Comparison of ENCODE assay signal across 22 cellular contexts in genomic region chr12:31951008-31951407, GRCh38. TPM values are rescaled to one million over a fixed set of nuclear protein-coding genes. Genes with fewer than 3 reads are reported as not detected.
DNase-seq lines count a peak whose midpoint lies in the region; ATAC-seq, FAIRE-seq and TF ChIP-seq lines count a peak whose summit lies in the region.
"Had no signal": no experiment of that assay in that cellular context is flagged by ENCODE, and none has a peak within 500 bp of the region (broad histone marks: within the 10 kb centered on the region; RNA-seq: fewer than 3 reads in every experiment).

No MANE protein-coding gene starts in this region.

- 1% methylated on average over 4 of the region's 4 CpGs for WGBS in GM12878 (ENCODE audit: insufficient coverage, insufficient replicate concordance, low lambda C conversion rate, missing lambda C conversion rate)

- BruUV-seq in GM12878 (replicated peaks; lab: Mats Ljungman, UMichigan), result no TSS peak

- H3K9me3 ChIP-seq in GM12878 (replicated peaks; ENCODE audit: control insufficient read depth, insufficient read depth, low read length), result peaks cover 5% of the 10 kb centered on the region; the same call in 2 of the 3 replicates
- H3K9me3 ChIP-seq: body of pancreas, SJSA1, suprapubic skin had no signal

- no peak for TF ChIP-seq EP300 in GM12878 (IDR thresholded peaks at IDR 0.05; ENCODE audit: borderline replicate concordance in 1 of 2, control insufficient read depth in 1 of 2, low read depth in 2 of 2, low read length in 2 of 2)

- no peak for DNase-seq in activated T-cell treated with anti-CD3 and anti-CD28 coated beads, Interleukin-2, amount 50 U/mL, for 4 hours
- DNase-seq in activated T-cell treated with anti-CD3 and anti-CD28 coated beads, Interleukin-2, amount 50 U/mL, for 1 hour, result no peak
- no peak for DNase-seq in GM12878 (ENCODE audit: low read depth, low spot score)
- no peak for DNase-seq in stimulated activated naive CD8-positive, alpha-beta T cell treated with anti-CD3 and anti-CD28 coated beads, Interleukin-15, Interleukin-2, amounts not matched to agents 100 U/mL and 50 U/mL, for 24 hours
- no peak for DNase-seq in NCI-H1092 (lab: John Stamatoyannopoulos, UW)
- DNase-seq in posterior cingulate gyrus, result no peak
- DNase-seq: activated CD4-positive, alpha-beta T cell treated with anti-CD3 and anti-CD28 coated beads, Interleukin-2, amount 50 U/mL, for 48 hours; body of pancreas; cerebellar nuclear complex; Kasumi-1; kidney glomerular epithelial cell; lower lobe of right lung; NCI-H187 treated with DMSO at 0.1 percent for 48 hours; NCI-H526 had no signal

- H3K4me3 Mint-ChIP-seq in activated T-cell treated with anti-CD3 and anti-CD28 coated beads, Interleukin-2, amount 50 U/mL, for 4 hours, result no peak overlapping the region
- H3K4me3 Mint-ChIP-seq in IgD-negative memory B cell, result peak overlapping the region in 3 of 4 donors; percentile 5 to 88 (median 74)

- no peaks in the 10 kb centered on the region for H3K27me3 ChIP-seq in GM12878 (replicated peaks in 1 of 2; ENCODE audit: control insufficient read depth in 2 of 2, insufficient read depth in 2 of 2, low read length in 1 of 2)
- H3K27me3 ChIP-seq: BLaER1, body of pancreas, SJSA1, suprapubic skin had no signal

- H4K20me1 ChIP-seq in GM12878 (ENCODE audit: control insufficient read depth, insufficient read depth), result no peaks in the 10 kb centered on the region
- H4K20me1 ChIP-seq: BLaER1 had no signal

- FAIRE-seq in GM12878 (lab: Jason Lieb, UNC), result no peak
- FAIRE-seq: D721Med, urothelium cell line had no signal

- in situ Hi-C loops in GM12878 (cut with MboI), result no loop called here

- peak overlapping the region in 1 of 3 donors; percentile 14 for H3K27ac Mint-ChIP-seq in IgD-negative memory B cell

- peak; percentile 32 to 57 for ATAC-seq in activated T-cell treated with anti-CD3 and anti-CD28 coated beads, Interleukin-2, amount 50 U/mL, for 4 hours
- ATAC-seq in GM12878 (no peak), HG03439 (IDR thresholded peaks at IDR 0.05; ENCODE audit: unreplicated experiment) (no peak)
- ATAC-seq in stimulated activated naive CD8-positive, alpha-beta T cell treated with anti-CD3 and anti-CD28 coated beads, Interleukin-15, Interleukin-2, amounts not matched to agents 100 U/mL and 50 U/mL, for 24 hours, result peak; percentile 50
- ATAC-seq: body of pancreas, HCT116, lower lobe of right lung had no signal

- no peaks in the 10 kb centered on the region for H3K36me3 ChIP-seq in GM12878 (ENCODE audit: control insufficient read depth in 2 of 2, insufficient read depth in 2 of 2, low read length in 1 of 2)
- H3K36me3 ChIP-seq: BLaER1, lower lobe of right lung, SJSA1, suprapubic skin had no signal

- no peak for TF ChIP-seq POLR2A in GM12878 (IDR thresholded peaks at IDR 0.05; ENCODE audit: low read depth, low read length)

- peaks cover 43% of the 10 kb centered on the region for H3K4me1 Mint-ChIP-seq in activated T-cell treated with anti-CD3 and anti-CD28 coated beads, Interleukin-2, amount 50 U/mL, for 4 hours (ENCODE audit: low read depth)
- H3K4me1 Mint-ChIP-seq in IgD-negative memory B cell, result peaks cover 40 to 42% (median 41%) of the 10 kb centered on the region in 3 donors

- SMC1A ChIA-PET in GM12878 (lab: Charles Lee; ENCODE audit: uncharacterized antibody, unreplicated experiment), result interaction anchor here (0.5 to 2.0 kb wide), 8 partner anchors 10 to 548 kb away, joined by 3 to 4 read pairs (median 3); no protein-coding TSS in a partner anchor

- no peak for TF ChIP-seq CTCF in GM12878 (IDR thresholded peaks at IDR 0.05 in 2 of 3, conservative IDR thresholded peaks at IDR 0.05 in 1 of 3; ENCODE audit: control insufficient read depth in 2 of 3, extremely low read depth in 1 of 3, insufficient read depth in 1 of 3, low read depth in 3 of 3, low read length in 3 of 3)

- peaks cover 26% of the 10 kb centered on the region for H3K9me3 Mint-ChIP-seq in activated T-cell treated with anti-CD3 and anti-CD28 coated beads, Interleukin-2, amount 50 U/mL, for 4 hours
- H3K9me3 Mint-ChIP-seq in IgD-negative memory B cell, result peaks cover 4 to 17% (median 10%) of the 10 kb centered on the region in 3 donors

- no peaks in the 10 kb centered on the region for H3K27me3 Mint-ChIP-seq in activated T-cell treated with anti-CD3 and anti-CD28 coated beads, Interleukin-2, amount 50 U/mL, for 4 hours (ENCODE audit: low read depth)
- H3K27me3 Mint-ChIP-seq in IgD-negative memory B cell, result no peaks in the 10 kb centered on the region

- no peak overlapping the region for H3K4me3 ChIP-seq in GM12878
- H3K4me3 ChIP-seq: BLaER1, body of pancreas, lower lobe of right lung, SJSA1, suprapubic skin had no signal

- H3K27ac ChIP-seq in GM12878 (ENCODE audit: control insufficient read depth, insufficient read depth), result no peak overlapping the region
- H3K27ac ChIP-seq: BLaER1, body of pancreas, lower lobe of right lung, SJSA1, suprapubic skin had no signal

- RAD21 ChIA-PET in GM12878 (lab: Charles Lee; ENCODE audit: unreplicated experiment), result interaction anchor here (1.0 to 1.5 kb wide), 2 partner anchors 56 to 236 kb away, joined by 3 read pairs; no protein-coding TSS in a partner anchor

- H3K9ac ChIP-seq in GM12878 (ENCODE audit: control insufficient read depth, insufficient read depth, low read length), result no peak overlapping the region
- H3K9ac ChIP-seq: BLaER1 had no signal

- TF ChIP-seq RAD21 in GM12878 (IDR thresholded peaks at IDR 0.05; ENCODE audit: insufficient read depth, low read depth, low read length), result no peak

- POLR2A ChIA-PET in GM12878 (lab: Charles Lee), result interaction anchor here (0.5 to 1.2 kb wide), 2 partner anchors 9 to 47 kb away, joined by 3 to 4 read pairs; no protein-coding TSS in a partner anchor

- peaks cover 10% of the 10 kb centered on the region; the same call in 1 of the 2 replicates for H3K4me1 ChIP-seq in GM12878 (ENCODE audit: control insufficient read depth, insufficient read depth, low read length)
- H3K4me1 ChIP-seq: BLaER1, body of pancreas, lower lobe of right lung, SJSA1, suprapubic skin had no signal

- H3K4me2 ChIP-seq in GM12878 (ENCODE audit: control insufficient read depth, insufficient read depth), result no peak overlapping the region
- H3K4me2 ChIP-seq: BLaER1 had no signal

- CTCF ChIA-PET in GM12878 (lab: Yijun Ruan, JAX), result interaction anchor here (0.8 to 1.1 kb wide), 3 partner anchors 10 to 132 kb away, joined by 3 read pairs; no protein-coding TSS in a partner anchor

- no peaks in the 10 kb centered on the region for H3K79me2 ChIP-seq in GM12878 (ENCODE audit: control insufficient read depth, insufficient read depth, low read length)

- intact Hi-C loops in GM12878 (cut with micrococcal nuclease; ENCODE audit: unreplicated experiment), result no loop called here
- intact Hi-C loops in posterior cingulate gyrus (cut with DNase I), result loop anchor here (10.0 kb wide), 1 partner anchor 354 kb away; no protein-coding TSS in a partner anchor

- H2AFZ ChIP-seq in GM12878 (ENCODE audit: control insufficient read depth, low read depth, low read length), result no peak overlapping the region

- peaks cover 13% of the 10 kb centered on the region for H3K36me3 Mint-ChIP-seq in activated T-cell treated with anti-CD3 and anti-CD28 coated beads, Interleukin-2, amount 50 U/mL, for 4 hours (ENCODE audit: insufficient read depth)
- H3K36me3 Mint-ChIP-seq in IgD-negative memory B cell, result peaks cover 12% of the 10 kb centered on the region

TF ChIP-seq in GM12878, 131 proteins besides CTCF, POLR2A, EP300 and RAD21:
- no peak for TF ChIP-seq ZNF622 (IDR thresholded peaks at IDR 0.05)
- TF ChIP-seq ZBED1 (IDR thresholded peaks at IDR 0.05; ENCODE audit: borderline replicate concordance), result peak; percentile 89; the same call in 1 of the 2 replicates

RNA-seq across cellular contexts. Expression of gene RESF1, which starts 8.2 kb away (rescaled TPM):
- 10 to 100 TPM; 47.9 to 58.4 (median 49.5) TPM for total RNA-seq in activated T-cell treated with anti-CD3 and anti-CD28 coated beads, Interleukin-2, amount 50 U/mL, for 4 hours
- 193 TPM for polyA plus RNA-seq in IgD-negative memory B cell
- 230 and 232 TPM in 2 replicates for total RNA-seq in GM12878 (2013; cell fraction: nucleolus; rRNA removed)
- total RNA-seq in GM12878 (2014; rRNA removed), result 35.0 and 45.0 TPM in 2 replicates
- 78.7 and 81.8 TPM in 2 replicates for total RNA-seq in GM12878 (2014; rRNA removed; fragmentation: Illumina TruSeq; extraction: Trizol)
- total RNA-seq in GM12878 (2021), result 54.5 and 60.5 TPM in 2 replicates
- polyA plus RNA-seq in GM12878 (2011; ENCODE audit: low read depth), result 18.6 TPM
- 52.8 and 79.3 TPM in 2 replicates for polyA plus RNA-seq in GM12878 (2011; rRNA removed)
- 22.8 and 32.1 TPM in 2 replicates for polyA plus RNA-seq in GM12878 (2011; cell fraction: cytosol; rRNA removed)
- 62.1 and 62.4 TPM in 2 replicates for polyA plus RNA-seq in GM12878 (2011; cell fraction: nucleus; rRNA removed)
- 36.4 and 37.0 TPM in 2 replicates for polyA plus RNA-seq in GM12878 (2012)
- 68.8 and 117 TPM in 2 replicates for polyA plus RNA-seq in GM12878 (2014; fragmentation: Illumina TruSeq; extraction: Trizol)
- polyA plus RNA-seq in GM12878 (2014; fragmentation: Nextera tagmentation; extraction: Ambion mirVana), result 10 to 100 TPM; 18.9 to 23.6 TPM
- 31.7 and 41.8 TPM in 2 replicates for polyA plus RNA-seq in GM12878 (2014; rRNA removed)
- 10 to 100 TPM; 33.4 to 37.6 TPM for polyA plus RNA-seq in GM12878 (2016; fragmentation: Nextera tagmentation; extraction: Ambion mirVana)
- polyA minus RNA-seq in GM12878 (2011; rRNA and poly(A)+ RNA removed), result 53.7 and 91.1 TPM in 2 replicates
- 19.5 and 26.6 TPM in 2 replicates for polyA minus RNA-seq in GM12878 (2011; cell fraction: cytosol; rRNA and poly(A)+ RNA removed)
- 37.2 and 48.0 TPM in 2 replicates for polyA minus RNA-seq in GM12878 (2011; cell fraction: nucleus; rRNA and poly(A)+ RNA removed)

Comparison
In these comparisons a context has a peak if more than half of its experiments do, and no peak if none do; other contexts are left out.
1. ATAC-seq: peak in activated T-cell treated with anti-CD3 and anti-CD28 coated beads, Interleukin-2, amount 50 U/mL, for 4 hours (2 of 2) and stimulated activated naive CD8-positive, alpha-beta T cell treated with anti-CD3 and anti-CD28 coated beads, Interleukin-15, Interleukin-2, amounts not matched to agents 100 U/mL and 50 U/mL, for 24 hours (single experiment); none in GM12878 (single experiment) and HG03439 (single experiment).